1 cellular context compared by ENCODE assay signal in the genomic region with DNA sequence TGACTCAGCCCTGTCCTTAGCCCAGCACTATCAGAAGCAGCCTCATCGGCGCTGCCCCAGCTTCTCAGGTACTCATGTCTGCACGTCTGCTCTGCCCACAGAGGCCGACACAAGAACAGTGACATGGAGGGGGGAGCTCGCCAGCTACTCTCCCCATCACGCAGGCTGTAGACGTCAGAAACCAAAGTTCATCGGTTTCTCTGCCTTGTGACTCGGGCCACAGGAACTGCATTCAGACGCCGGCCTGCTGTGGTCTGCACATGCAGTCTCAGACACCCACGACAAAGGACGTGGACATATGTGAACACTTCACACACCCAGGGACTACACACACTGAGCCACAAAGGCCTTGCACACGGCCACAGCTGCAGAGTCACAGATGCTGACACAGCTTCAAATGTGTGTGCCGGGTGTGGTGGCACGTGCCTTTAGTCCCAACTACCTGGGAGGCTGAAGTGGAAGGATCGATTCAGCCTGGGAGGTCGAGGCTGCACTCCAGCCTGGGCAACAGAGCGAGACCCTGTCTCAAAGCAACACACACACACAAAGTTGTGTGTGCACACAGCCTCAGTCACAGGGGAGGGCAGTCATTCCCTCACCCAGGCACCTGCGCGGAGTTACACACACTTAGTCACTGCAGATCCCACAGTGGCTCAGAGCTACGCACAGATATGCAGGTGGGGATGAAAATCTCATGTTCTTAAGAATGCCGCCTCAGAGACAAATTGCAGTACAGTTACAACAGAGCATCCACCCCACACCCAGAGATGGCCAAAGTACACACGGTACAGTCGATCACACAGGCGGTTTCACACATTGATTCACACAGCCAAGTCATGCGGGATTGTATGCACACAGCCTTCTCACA.
TF ChIP-seq lines count a peak whose summit lies in the region.

No MANE protein-coding gene starts in this region.

TF ChIP-seq in SK-N-SH, 30 proteins besides CTCF, POLR2A, EP300 and RAD21 (continued from another document):
- TF ChIP-seq, protein P1, sequence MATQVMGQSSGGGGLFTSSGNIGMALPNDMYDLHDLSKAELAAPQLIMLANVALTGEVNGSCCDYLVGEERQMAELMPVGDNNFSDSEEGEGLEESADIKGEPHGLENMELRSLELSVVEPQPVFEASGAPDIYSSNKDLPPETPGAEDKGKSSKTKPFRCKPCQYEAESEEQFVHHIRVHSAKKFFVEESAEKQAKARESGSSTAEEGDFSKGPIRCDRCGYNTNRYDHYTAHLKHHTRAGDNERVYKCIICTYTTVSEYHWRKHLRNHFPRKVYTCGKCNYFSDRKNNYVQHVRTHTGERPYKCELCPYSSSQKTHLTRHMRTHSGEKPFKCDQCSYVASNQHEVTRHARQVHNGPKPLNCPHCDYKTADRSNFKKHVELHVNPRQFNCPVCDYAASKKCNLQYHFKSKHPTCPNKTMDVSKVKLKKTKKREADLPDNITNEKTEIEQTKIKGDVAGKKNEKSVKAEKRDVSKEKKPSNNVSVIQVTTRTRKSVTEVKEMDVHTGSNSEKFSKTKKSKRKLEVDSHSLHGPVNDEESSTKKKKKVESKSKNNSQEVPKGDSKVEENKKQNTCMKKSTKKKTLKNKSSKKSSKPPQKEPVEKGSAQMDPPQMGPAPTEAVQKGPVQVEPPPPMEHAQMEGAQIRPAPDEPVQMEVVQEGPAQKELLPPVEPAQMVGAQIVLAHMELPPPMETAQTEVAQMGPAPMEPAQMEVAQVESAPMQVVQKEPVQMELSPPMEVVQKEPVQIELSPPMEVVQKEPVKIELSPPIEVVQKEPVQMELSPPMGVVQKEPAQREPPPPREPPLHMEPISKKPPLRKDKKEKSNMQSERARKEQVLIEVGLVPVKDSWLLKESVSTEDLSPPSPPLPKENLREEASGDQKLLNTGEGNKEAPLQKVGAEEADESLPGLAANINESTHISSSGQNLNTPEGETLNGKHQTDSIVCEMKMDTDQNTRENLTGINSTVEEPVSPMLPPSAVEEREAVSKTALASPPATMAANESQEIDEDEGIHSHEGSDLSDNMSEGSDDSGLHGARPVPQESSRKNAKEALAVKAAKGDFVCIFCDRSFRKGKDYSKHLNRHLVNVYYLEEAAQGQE (IDR thresholded peaks at IDR 0.05; ENCODE audit: low read depth, low read length) = no peak
- TF ChIP-seq POLR2AphosphoS5 (IDR thresholded peaks at IDR 0.05; ENCODE audit: low read depth, low read length) = no peak
- TF ChIP-seq TCF12 (IDR thresholded peaks at IDR 0.05) = no peak
- TF ChIP-seq TEAD4 (IDR thresholded peaks at IDR 0.05; ENCODE audit: borderline replicate concordance, insufficient read depth) = no peak
- TF ChIP-seq, protein P2, sequence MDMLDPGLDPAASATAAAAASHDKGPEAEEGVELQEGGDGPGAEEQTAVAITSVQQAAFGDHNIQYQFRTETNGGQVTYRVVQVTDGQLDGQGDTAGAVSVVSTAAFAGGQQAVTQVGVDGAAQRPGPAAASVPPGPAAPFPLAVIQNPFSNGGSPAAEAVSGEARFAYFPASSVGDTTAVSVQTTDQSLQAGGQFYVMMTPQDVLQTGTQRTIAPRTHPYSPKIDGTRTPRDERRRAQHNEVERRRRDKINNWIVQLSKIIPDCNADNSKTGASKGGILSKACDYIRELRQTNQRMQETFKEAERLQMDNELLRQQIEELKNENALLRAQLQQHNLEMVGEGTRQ (IDR thresholded peaks at IDR 0.05; ENCODE audit: borderline replicate concordance, low read depth, low read length) = no peak
- no peak for TF ChIP-seq YY1 (IDR thresholded peaks at IDR 0.05; ENCODE audit: low read depth)
- TF ChIP-seq GABPA (IDR thresholded peaks at IDR 0.05; ENCODE audit: low read depth) = no peak
